9 cellular contexts compared by ENCODE assay signal in genomic region chr9:131677051-131677444, GRCh38.
A peak's percentile ranks its signal among the peaks of the same experiment; 100 is the strongest.
DNase-seq lines count a peak whose midpoint lies in the region; ATAC-seq and TF ChIP-seq lines count a peak whose summit lies in the region.
"Had no signal": no experiment of that assay in that cellular context is flagged by ENCODE, and none has a peak within 500 bp of the region (broad histone marks: within the 10 kb centered on the region; RNA-seq: fewer than 3 reads in every experiment).

No MANE protein-coding gene starts in this region.

- peaks cover 0 to 14% of the 10 kb centered on the region in 2 donors for H3K36me3 Mint-ChIP-seq in CD4-positive, alpha-beta memory T cell
- no peaks in the 10 kb centered on the region for H3K36me3 Mint-ChIP-seq in osteocyte (ENCODE audit: unreplicated experiment)

- TF ChIP-seq CTCF in PC-9 (conservative IDR thresholded peaks at IDR 0.05): no peak
- no peak for TF ChIP-seq CTCF in osteocyte (IDR thresholded peaks at IDR 0.05)
- TF ChIP-seq CTCF in GM13977 (IDR thresholded peaks at IDR 0.05; ENCODE audit: extremely low read depth, insufficient read depth, missing control alignments): no peak

- H3K4me2 ChIP-seq in PC-9: peak overlapping the region; percentile 76

- peak overlapping the region; percentile 82 to 94 (median 92) for H3K4me3 Mint-ChIP-seq in CD4-positive, alpha-beta memory T cell
- H3K4me3 Mint-ChIP-seq in osteocyte (ENCODE audit: unreplicated experiment): peak overlapping the region; percentile 50

- DNase-seq in CD4-positive, alpha-beta memory T cell: no peak
- DNase-seq in PC-9: no peak
- DNase-seq in effector memory CD4-positive, alpha-beta T cell: no peak
- DNase-seq in osteocyte (ENCODE audit: extremely low spot score, unreplicated experiment): no peak
- DNase-seq in GM13977 (ENCODE audit: low spot score): no peak
- no peak for DNase-seq in left lobe of liver (ENCODE audit: low spot score)
- DNase-seq in stimulated activated CD4-positive, alpha-beta T cell treated with anti-CD3 and anti-CD28 coated beads, Interleukin-2, amount 100 ng/mL, for 48 hours: no peak
- no peak for DNase-seq in DMS 273 (lab: John Stamatoyannopoulos, UW; ENCODE audit: unreplicated experiment)
- DNase-seq: NK-92 treated with Interleukin-12 subunit alpha and Interleukin-12 subunit beta, amount 100 ng/mL, for 24 hours had no signal

- CTCF ChIA-PET in CD4-positive, alpha-beta memory T cell (lab: Charles Lee; ENCODE audit: partially characterized antibody): interaction anchor here (0.8 to 8.2 kb wide), 16 partner anchors 10 to 92 kb away, joined by 3 to 80 read pairs (median 10); partner anchors contain the start of gene RAPGEF1
- CTCF ChIA-PET in PC-9 (lab: Charles Lee): interaction anchor here (1.5 kb wide), 1 partner anchor 42 kb away, joined by 9 read pairs; no protein-coding TSS in a partner anchor

- H3K27ac ChIP-seq in CD4-positive, alpha-beta memory T cell (ENCODE audit: low read depth, low read length): peak overlapping the region; percentile 79
- peak overlapping the region; percentile 81 for H3K27ac ChIP-seq in PC-9
- H3K27ac ChIP-seq in effector memory CD4-positive, alpha-beta T cell (ENCODE audit: insufficient read depth, low read length, poor library complexity, severe bottlenecking): peak overlapping the region; percentile 96

- BruUV-seq in PC-9 (replicated peaks; lab: Mats Ljungman, UMichigan): no TSS peak

- no peak overlapping the region for H2AFZ ChIP-seq in PC-9

- POLR2A ChIA-PET in CD4-positive, alpha-beta memory T cell (lab: Charles Lee; ENCODE audit: partially characterized antibody): interaction anchor here (0.6 to 21.5 kb wide), 22 partner anchors 13 to 677 kb away, joined by 3 to 692 read pairs (median 6); partner anchors contain the start of genes RAPGEF1 and SETX
- POLR2A ChIA-PET in PC-9 (lab: Charles Lee; ENCODE audit: unreplicated experiment): interaction anchor here (0.6 to 0.7 kb wide), 3 partner anchors 13 to 26 kb away, joined by 3 to 6 read pairs (median 5); no protein-coding TSS in a partner anchor

- H3K79me2 ChIP-seq in PC-9 (ENCODE audit: low read depth): peaks cover 24% of the 10 kb centered on the region

- peak overlapping the region; percentile 1 to 30 for H3K4me3 ChIP-seq in CD4-positive, alpha-beta memory T cell (ENCODE audit: low read length in 2 of 2)
- peak overlapping the region; percentile 1; the same call in 1 of the 2 replicates for H3K4me3 ChIP-seq in PC-9
- H3K4me3 ChIP-seq in effector memory CD4-positive, alpha-beta T cell (ENCODE audit: insufficient read depth, low read depth, low read length, poor library complexity, severe bottlenecking): peak overlapping the region; percentile 2

- H3K9me3 Mint-ChIP-seq in CD4-positive, alpha-beta memory T cell: peaks cover 0 to 2% (median 0%) of the 10 kb centered on the region in 8 donors
- no peaks in the 10 kb centered on the region for H3K9me3 Mint-ChIP-seq in osteocyte (ENCODE audit: unreplicated experiment)

- intact Hi-C loops in CD4-positive, alpha-beta memory T cell (cut with micrococcal nuclease): loop anchor here (2.0 to 10.0 kb wide), 4 partner anchors 20 to 422 kb away; partner anchors contain the start of gene POMT1
- intact Hi-C loops in PC-9 (cut with micrococcal nuclease; ENCODE audit: unreplicated experiment): loop anchor here (2.0 kb wide), 1 partner anchor 18 kb away; no protein-coding TSS in a partner anchor

- H3K9me3 ChIP-seq in CD4-positive, alpha-beta memory T cell (ENCODE audit: control insufficient read depth in 1 of 2, low read length in 2 of 2): no peaks in the 10 kb centered on the region
- H3K9me3 ChIP-seq in PC-9 (ENCODE audit: insufficient read depth, low read depth): no peaks in the 10 kb centered on the region
- no peaks in the 10 kb centered on the region for H3K9me3 ChIP-seq in effector memory CD4-positive, alpha-beta T cell (ENCODE audit: control insufficient read depth, low read length)

- H3K27ac Mint-ChIP-seq in CD4-positive, alpha-beta memory T cell: peak overlapping the region; percentile 94 to 100 (median 98)
- H3K27ac Mint-ChIP-seq in osteocyte (ENCODE audit: unreplicated experiment): peak overlapping the region; percentile 97

- no peaks in the 10 kb centered on the region for H3K27me3 ChIP-seq in CD4-positive, alpha-beta memory T cell (ENCODE audit: insufficient read depth, low read length)
- H3K27me3 ChIP-seq in PC-9 (ENCODE audit: insufficient read depth, low read depth): no peaks in the 10 kb centered on the region
- no peaks in the 10 kb centered on the region for H3K27me3 ChIP-seq in effector memory CD4-positive, alpha-beta T cell (replicated peaks; ENCODE audit: control insufficient read depth, insufficient read depth, low read length, poor library complexity, severe bottlenecking)

- no peaks in the 10 kb centered on the region for H3K27me3 Mint-ChIP-seq in CD4-positive, alpha-beta memory T cell
- H3K27me3 Mint-ChIP-seq in osteocyte (ENCODE audit: unreplicated experiment): no peaks in the 10 kb centered on the region

- no peak for ATAC-seq in left lobe of liver

- no peaks in the 10 kb centered on the region for H4K20me1 ChIP-seq in PC-9 (ENCODE audit: insufficient read depth)

- no peaks in the 10 kb centered on the region for H3K36me3 ChIP-seq in CD4-positive, alpha-beta memory T cell (ENCODE audit: insufficient read depth, low read length)
- H3K36me3 ChIP-seq in PC-9 (ENCODE audit: low read depth): no peaks in the 10 kb centered on the region
- no peaks in the 10 kb centered on the region for H3K36me3 ChIP-seq in effector memory CD4-positive, alpha-beta T cell (ENCODE audit: control insufficient read depth, insufficient read depth, low read length)

- peaks cover 76 to 100% (median 89%) of the 10 kb centered on the region in 4 donors for H3K4me1 Mint-ChIP-seq in CD4-positive, alpha-beta memory T cell
- peaks cover 95% of the 10 kb centered on the region for H3K4me1 Mint-ChIP-seq in osteocyte (ENCODE audit: unreplicated experiment)

- H3F3A ChIP-seq in PC-9 (ENCODE audit: insufficient read depth, low read depth): peaks cover 37% of the 10 kb centered on the region

- H3K9me2 ChIP-seq in PC-9 (ENCODE audit: insufficient read depth): no peaks in the 10 kb centered on the region

- H3K4me1 ChIP-seq in CD4-positive, alpha-beta memory T cell (ENCODE audit: insufficient read depth, low read length): peaks cover 87% of the 10 kb centered on the region
- peaks cover 54% of the 10 kb centered on the region for H3K4me1 ChIP-seq in PC-9 (replicated peaks; ENCODE audit: insufficient read depth)
- H3K4me1 ChIP-seq in effector memory CD4-positive, alpha-beta T cell (ENCODE audit: control insufficient read depth, insufficient read depth, low read length, poor library complexity, severe bottlenecking): peaks cover 69% of the 10 kb centered on the region

- in situ Hi-C loops in GM13977 (cut with MboI; ENCODE audit: low pct_unique_long_range_greater_than_20kb, low sequenced_read_pairs, unreplicated experiment): no loop called here
